ENCODE assay signal across 20 cellular contexts in the genomic region with DNA sequence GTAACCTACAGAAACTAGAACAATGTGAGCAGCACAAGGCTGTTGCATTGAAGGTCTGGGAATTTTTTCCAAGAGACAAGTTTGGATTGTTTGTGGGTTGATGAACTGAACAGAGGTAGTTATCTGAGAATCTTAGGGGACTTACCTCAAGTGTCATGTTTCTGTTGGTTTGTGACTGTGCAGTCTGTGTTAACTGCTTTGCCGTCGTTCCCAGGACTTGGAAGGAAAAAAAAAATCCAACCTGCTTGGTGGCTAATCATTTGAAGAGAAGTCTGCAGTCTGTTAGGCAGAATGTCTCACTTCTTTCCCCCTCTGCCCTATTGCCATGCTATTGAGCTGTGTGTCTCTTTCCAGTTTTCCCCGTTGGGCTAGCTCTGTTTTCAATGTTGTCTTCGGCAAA.
DNase-seq lines count a peak whose midpoint lies in the region; TF ChIP-seq lines count a peak whose summit lies in the region.
"Had no signal": no experiment of that assay in that cellular context is flagged by ENCODE, and none has a peak within 500 bp of the region (broad histone marks: within the 10 kb centered on the region; RNA-seq: fewer than 3 reads in every experiment).

No MANE protein-coding gene starts in this region.

- TF ChIP-seq CTCF in GM12865 (IDR thresholded peaks at IDR 0.05; ENCODE audit: insufficient read depth, low read depth, low read length, missing control alignments) (no peak), SU-DHL-6 (IDR thresholded peaks at IDR 0.05; ENCODE audit: insufficient read depth, low read length, poor library complexity, severe bottlenecking) (no peak), nephron (IDR thresholded peaks at IDR 0.05; ENCODE audit: unreplicated experiment in 3 of 3) (no peak), progenitor cell of endocrine pancreas (IDR thresholded peaks at IDR 0.05; ENCODE audit: unreplicated experiment) (no peak)

- H3K27ac Mint-ChIP-seq in nephron = peak overlapping the region; percentile 44 to 82 (median 79)
- H3K27ac Mint-ChIP-seq in progenitor cell of endocrine pancreas = no peak overlapping the region

- peak overlapping the region; percentile 67 for H2AFZ ChIP-seq in SU-DHL-6 (ENCODE audit: low read depth, low read length, severe bottlenecking)

- no peaks in the 10 kb centered on the region for H3K36me3 ChIP-seq in SU-DHL-6 (ENCODE audit: low read length)
- H3K36me3 ChIP-seq: colonic mucosa, heart left ventricle had no signal

- H3K4me2 ChIP-seq in SU-DHL-6 (ENCODE audit: low read depth, low read length, poor library complexity, severe bottlenecking) = peak overlapping the region; percentile 63

- H3K27ac ChIP-seq in SU-DHL-6 (ENCODE audit: low read depth, low read length) = peak overlapping the region; percentile 73
- H3K27ac ChIP-seq: 22Rv1, colonic mucosa had no signal

- H3K4me3 ChIP-seq in GM12865 (ENCODE audit: low read depth, low read length) (no peak overlapping the region; the same call in 1 of the 2 replicates), SU-DHL-6 (ENCODE audit: insufficient read depth, low read length, poor library complexity, severe bottlenecking) (no peak overlapping the region)
- H3K4me3 ChIP-seq: colonic mucosa had no signal

- H3K79me2 ChIP-seq in SU-DHL-6 (ENCODE audit: insufficient read depth, low read length) = no peaks in the 10 kb centered on the region

- peaks cover 6% of the 10 kb centered on the region for H3K27me3 Mint-ChIP-seq in nephron (ENCODE audit: low read depth)
- peaks cover 3% of the 10 kb centered on the region for H3K27me3 Mint-ChIP-seq in progenitor cell of endocrine pancreas
- H3K27me3 Mint-ChIP-seq: stimulated activated naive CD8-positive, alpha-beta T cell treated with anti-CD3 and anti-CD28 coated beads, Interleukin-15, amount 100 ng/mL, for 72 hours had no signal

- peaks cover 23% of the 10 kb centered on the region for H3F3A ChIP-seq in SU-DHL-6 (ENCODE audit: insufficient read depth)

- H3K4me1 Mint-ChIP-seq in nephron (peaks cover 44% of the 10 kb centered on the region), progenitor cell of endocrine pancreas (ENCODE audit: low read depth) (peaks cover 14% of the 10 kb centered on the region)

- DNase-seq in NCI-H2107 treated with DMSO at 0.1 percent for 48 hours (lab: John Stamatoyannopoulos, UW; ENCODE audit: unreplicated experiment) (peak; percentile 59), NCI-H2107 (lab: John Stamatoyannopoulos, UW) (no peak), GM12865 (ENCODE audit: low read depth) (peak; percentile 52), progenitor cell of endocrine pancreas (ENCODE audit: low spot score, unreplicated experiment) (no peak), posterior vena cava (ENCODE audit: low spot score) (no peak), amniotic stem cell (lab: John Stamatoyannopoulos, UW) (no peak)
- DNase-seq: activated CD4-positive, alpha-beta T cell treated with anti-CD3 and anti-CD28 coated beads, Interleukin-2, amount 50 U/mL, for 4 hours; activated naive CD4-positive, alpha-beta T cell treated with anti-CD3 and anti-CD28 coated beads, Interleukin-2, amount 50 U/mL, for 16 hours; colonic mucosa; DMS 273 treated with DMSO at 0.1 percent for 48 hours; heart left ventricle; MV-4-11; NCI-H187 treated with DMSO at 0.1 percent for 48 hours; NCI-H510A treated with DMSO at 0.1 percent for 48 hours; stimulated activated CD4-positive, alpha-beta T cell treated with anti-CD3 and anti-CD28 coated beads, Interleukin-1b, Interleukin-23, amount 100 ng/mL, for 48 hours; stimulated activated naive CD8-positive, alpha-beta T cell treated with anti-CD3 and anti-CD28 coated beads, Interleukin-15, amount 100 ng/mL, for 72 hours had no signal

- H3K4me3 Mint-ChIP-seq in nephron (peak overlapping the region in 1 of 3 experiments; percentile 47), progenitor cell of endocrine pancreas (ENCODE audit: low read depth) (no peak overlapping the region)

- no peaks in the 10 kb centered on the region for H3K9me3 ChIP-seq in SU-DHL-6 (ENCODE audit: insufficient read depth, low read length)
- H3K9me3 ChIP-seq: colonic mucosa, heart left ventricle had no signal

- H4K20me1 ChIP-seq in SU-DHL-6 (ENCODE audit: low read depth, low read length) = no peaks in the 10 kb centered on the region

- intact Hi-C loops in posterior vena cava (cut with DNase I) = no loop called here

- H3K9me3 Mint-ChIP-seq in nephron (no peaks in the 10 kb centered on the region), progenitor cell of endocrine pancreas (ENCODE audit: low read depth) (no peaks in the 10 kb centered on the region)

- H3K9ac ChIP-seq in SU-DHL-6 (ENCODE audit: low read length) = peak overlapping the region; percentile 31; the same call in 1 of the 2 replicates

- H3K9me2 ChIP-seq in SU-DHL-6 (replicated peaks; ENCODE audit: insufficient read depth, low read length) = no peaks in the 10 kb centered on the region

- no peaks in the 10 kb centered on the region for H3K27me3 ChIP-seq in SU-DHL-6 (ENCODE audit: low read length)
- H3K27me3 ChIP-seq: colonic mucosa, heart left ventricle had no signal

- H3K36me3 Mint-ChIP-seq in nephron (ENCODE audit: low read depth) (no peaks in the 10 kb centered on the region), progenitor cell of endocrine pancreas (ENCODE audit: insufficient read depth) (no peaks in the 10 kb centered on the region)
- H3K36me3 Mint-ChIP-seq: brain had no signal

Comparison
In these comparisons a context has a peak if more than half of its experiments do, and no peak if none do; other contexts are left out.
1. DNase-seq: peak in NCI-H2107 treated with DMSO at 0.1 percent for 48 hours (single experiment) and GM12865 (single experiment); none in NCI-H2107 (single experiment), progenitor cell of endocrine pancreas (single experiment), posterior vena cava (single experiment) and amniotic stem cell (single experiment).